ENCODE assay signal across 12 cellular contexts in the genomic region with DNA sequence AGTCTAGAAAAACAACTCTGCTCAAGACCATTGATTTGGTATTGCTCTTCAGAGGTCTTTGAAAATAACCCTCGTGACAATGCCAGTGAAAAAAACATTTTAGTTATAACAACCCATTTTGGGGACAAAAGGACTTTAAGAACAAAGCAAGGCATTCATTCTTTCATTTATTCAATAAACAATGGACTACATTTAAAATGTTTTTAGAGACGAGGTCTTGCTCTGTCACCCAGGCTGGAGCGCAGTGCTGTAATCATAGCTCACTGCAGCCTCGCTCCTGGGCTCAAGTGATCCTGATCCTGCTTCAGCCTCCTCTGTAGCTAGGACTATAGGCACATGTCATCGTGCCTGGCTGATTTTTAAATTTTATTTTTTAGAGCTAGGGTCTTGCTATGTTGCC.
DNase-seq lines count a peak whose midpoint lies in the region.
"Had no signal": no experiment of that assay in that cellular context is flagged by ENCODE, and none has a peak within 500 bp of the region (broad histone marks: within the 10 kb centered on the region; RNA-seq: fewer than 3 reads in every experiment).

No MANE protein-coding gene starts in this region.

- DNase-seq in amygdala (lab: John Stamatoyannopoulos, UW) (peak in 29 of 56 donors; percentile 1 to 67 (median 31)), globus pallidus (ENCODE audit: low spot score) (peak; percentile 85), medulla oblongata (ENCODE audit: extremely low spot score) (peak; percentile 70), putamen (ENCODE audit: low spot score) (peak; percentile 84), DMS153 treated with DMSO at 0.1 percent for 48 hours (lab: John Stamatoyannopoulos, UW; ENCODE audit: unreplicated experiment) (no peak), NCI-H2171 treated with DMSO at 0.1 percent for 48 hours (lab: John Stamatoyannopoulos, UW) (no peak), iPS-NIHi11 (ENCODE audit: low spot score) (no peak), NCI-H748 treated with DMSO at 0.1 percent for 48 hours (lab: John Stamatoyannopoulos, UW) (no peak)
- DNase-seq: 8988T; AML-193; CD4-positive, CD25-positive, alpha-beta regulatory T cell; GM23248 had no signal

Comparison
In these comparisons a context has a peak if more than half of its experiments do, and no peak if none do; other contexts are left out.
1. DNase-seq: peak in amygdala (29 of 56), globus pallidus (single experiment), medulla oblongata (single experiment) and putamen (single experiment); none in DMS153 treated with DMSO at 0.1 percent for 48 hours (single experiment), NCI-H2171 treated with DMSO at 0.1 percent for 48 hours (single experiment), iPS-NIHi11 (single experiment) and NCI-H748 treated with DMSO at 0.1 percent for 48 hours (single experiment).